ENCODE assay signal across 12 cellular contexts in genomic region chr4:89868999-89869589, GRCh38. TPM values are rescaled to one million over a fixed set of nuclear protein-coding genes. Genes with fewer than 3 reads are reported as not detected.
DNase-seq lines count a peak whose midpoint lies in the region; ATAC-seq, FAIRE-seq and TF ChIP-seq lines count a peak whose summit lies in the region.
"Had no signal": no experiment of that assay in that cellular context is flagged by ENCODE, and none has a peak within 500 bp of the region (broad histone marks: within the 10 kb centered on the region; RNA-seq: fewer than 3 reads in every experiment).

No MANE protein-coding gene starts in this region.

- no peak overlapping the region for H2AFZ ChIP-seq in DND-41 (ENCODE audit: low read depth, low read length)

- no peaks in the 10 kb centered on the region for H3K27me3 Mint-ChIP-seq in endodermal cell (ENCODE audit: insufficient read depth)

- no peak overlapping the region for H3K9ac ChIP-seq in DND-41 (ENCODE audit: low read depth, low read length)
- no peak overlapping the region for H3K9ac ChIP-seq in endodermal cell (ENCODE audit: extremely low read depth, low read length, poor library complexity, severe bottlenecking)

- H4K20me1 ChIP-seq in DND-41 (ENCODE audit: insufficient read depth, low read length), result no peaks in the 10 kb centered on the region

- H3K4me2 ChIP-seq in DND-41 (ENCODE audit: insufficient read depth, low read length), result no peak overlapping the region

- H3K4me1 ChIP-seq in DND-41 (ENCODE audit: insufficient read depth, low read length), result no peaks in the 10 kb centered on the region
- H3K4me1 ChIP-seq in endodermal cell (ENCODE audit: control insufficient read depth, insufficient read depth, low read length), result no peaks in the 10 kb centered on the region
- no peaks in the 10 kb centered on the region for H3K4me1 ChIP-seq in pancreas

- DNase-seq in DND-41 (no peak), NCI-H446 treated with DMSO at 0.1 percent for 48 hours (lab: John Stamatoyannopoulos, UW) (peak; percentile 1), endodermal cell (no peak), pancreas (no peak), GM20000 (ENCODE audit: low spot score) (no peak), pons (ENCODE audit: low spot score) (no peak)
- DNase-seq in stimulated activated CD8-positive, alpha-beta memory T cell treated with anti-CD3 and anti-CD28 coated beads, Interleukin-4, amount 100 ng/mL, for 48 hours, result no peak
- DNase-seq: activated CD4-positive, alpha-beta T cell treated with anti-CD3 and anti-CD28 coated beads for 1 hour; aorta; NCI-H187 treated with DMSO at 0.1 percent for 48 hours; stimulated activated CD4-positive, alpha-beta T cell treated with anti-CD3 and anti-CD28 coated beads, Interleukin-2, amount 100 ng/mL, for 48 hours had no signal

- H3K27ac Mint-ChIP-seq in endodermal cell, result no peak overlapping the region

- H3K36me3 Mint-ChIP-seq in endodermal cell (ENCODE audit: low read depth), result no peaks in the 10 kb centered on the region

- H3K4me3 ChIP-seq in DND-41 (ENCODE audit: low read depth in 1 of 2, low read length in 2 of 2), result no peak overlapping the region
- H3K4me3 ChIP-seq in endodermal cell (ENCODE audit: low read length), result no peak overlapping the region
- H3K4me3 ChIP-seq in pancreas, result no peak overlapping the region

- 17% methylated on average over 1 of the region's 2 CpGs; no CpG with 5 or more reads in 1 of the 2 experiments for WGBS in endodermal cell (ENCODE audit: insufficient coverage in 1 of 2, insufficient read length in 1 of 2), 2 experiments
- WGBS in pancreas, 2 donors, result 50 to 57% methylated on average over 2 of the region's 2 CpGs

- intact Hi-C loops in pancreas (cut with DNase I), result no loop called here

- peaks cover 5% of the 10 kb centered on the region for H3K4me1 Mint-ChIP-seq in endodermal cell

- TF ChIP-seq CTCF in DND-41 (IDR thresholded peaks at IDR 0.05; ENCODE audit: borderline replicate concordance, extremely low read depth, low read length, poor library complexity, severe bottlenecking), result peak; percentile 63
- peak; percentile 74 for TF ChIP-seq CTCF in endodermal cell (conservative IDR thresholded peaks at IDR 0.05)
- TF ChIP-seq CTCF in pancreas (IDR thresholded peaks at IDR 0.05), result peak in 3 of 4 donors; percentile 17 to 34 (median 29)
- TF ChIP-seq CTCF in GM20000 (IDR thresholded peaks at IDR 0.05; ENCODE audit: extremely low read depth, missing control alignments), result no peak

- H3K79me2 ChIP-seq in DND-41 (ENCODE audit: insufficient read depth, low read length), result no peaks in the 10 kb centered on the region

- H3K9me3 ChIP-seq in DND-41 (ENCODE audit: insufficient read depth, low read length, severe bottlenecking) (no peaks in the 10 kb centered on the region), endodermal cell (ENCODE audit: control insufficient read depth, low read length) (no peaks in the 10 kb centered on the region), pancreas (no peaks in the 10 kb centered on the region)

- ATAC-seq in DND-41 (ENCODE audit: insufficient read depth, low read depth), result no peak
- no peak for ATAC-seq in pancreas
- no peak for ATAC-seq in GM18909 (IDR thresholded peaks at IDR 0.05; ENCODE audit: poor library complexity, unreplicated experiment)

- no peak overlapping the region for H3K27ac ChIP-seq in DND-41 (ENCODE audit: low read length)
- no peak overlapping the region for H3K27ac ChIP-seq in endodermal cell (ENCODE audit: low read depth, low read length)
- no peak overlapping the region for H3K27ac ChIP-seq in pancreas

- peaks cover 9% of the 10 kb centered on the region for H3K9me3 Mint-ChIP-seq in endodermal cell

- no peaks in the 10 kb centered on the region for H3K27me3 ChIP-seq in DND-41 (ENCODE audit: insufficient read depth, low read length, poor library complexity)
- no peaks in the 10 kb centered on the region for H3K27me3 ChIP-seq in endodermal cell (ENCODE audit: control insufficient read depth, insufficient read depth, low read length, poor library complexity, severe bottlenecking)
- H3K27me3 ChIP-seq in pancreas, result no peaks in the 10 kb centered on the region

- H3K36me3 ChIP-seq in DND-41 (ENCODE audit: insufficient read depth, low read length) (no peaks in the 10 kb centered on the region), endodermal cell (ENCODE audit: control insufficient read depth, insufficient read depth, low read length) (no peaks in the 10 kb centered on the region), pancreas (no peaks in the 10 kb centered on the region)

- H3K4me3 Mint-ChIP-seq in endodermal cell, result no peak overlapping the region

- FAIRE-seq in pancreas (lab: Jason Lieb, UNC), result peak; percentile 85

RNA-seq across cellular contexts. Expression of gene MMRN1, which starts 25.6 kb away (rescaled TPM):
- total RNA-seq in endodermal cell, result not detected
- 58.1 TPM for polyA plus RNA-seq in endodermal cell (2013, experiment 1 of 2)
- polyA plus RNA-seq in endodermal cell (2013, experiment 2 of 2), result 60.2 TPM
- 1 to 10 TPM in 4 of 6 donors, under 1 TPM in 2; 0.56 to 5.4 (median 2.9) TPM for total RNA-seq in pancreas
- polyA plus RNA-seq in pancreas, result 1 to 10 TPM; 2.7 to 7.1 TPM

RNA-seq across cellular contexts. Expression of gene SNCA, which starts 32.1 kb away (rescaled TPM):
- total RNA-seq in endodermal cell (10 to 100 TPM; 11.3 to 13.5 TPM), pancreas (1 to 10 TPM in 3 of 6 donors, under 1 TPM in 3; 0.23 to 3.8 (median 1.1) TPM)
- 21.4 TPM for polyA plus RNA-seq in endodermal cell (2013, experiment 1 of 2)
- 19.5 TPM for polyA plus RNA-seq in endodermal cell (2013, experiment 2 of 2)
- 1 to 10 TPM; 1.5 to 5.6 TPM for polyA plus RNA-seq in pancreas
